Comparison of ENCODE assay signal across 7 cellular contexts in the genomic region with DNA sequence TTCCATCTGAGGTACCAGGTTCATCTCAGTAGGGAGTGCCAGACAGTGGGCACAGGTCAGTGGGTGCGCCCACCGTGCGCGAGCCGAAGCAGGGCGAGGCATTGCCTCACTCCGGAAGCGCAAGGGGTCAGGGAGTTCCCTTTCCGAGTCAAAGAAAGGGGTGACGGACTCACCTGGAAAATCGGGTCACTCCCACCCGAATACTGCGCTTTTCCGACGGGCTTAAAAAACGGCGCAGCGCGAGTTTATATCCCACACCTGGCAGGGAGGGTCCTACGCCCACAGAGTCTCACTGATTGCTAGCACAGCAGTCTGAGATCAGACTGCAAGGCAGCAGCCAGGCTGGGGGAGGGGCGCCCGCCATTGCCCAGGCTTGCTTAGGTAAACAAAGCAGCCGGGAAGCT.
DNase-seq lines count a peak whose midpoint lies in the region; ATAC-seq and TF ChIP-seq lines count a peak whose summit lies in the region.
"Not testable (repeated sequence)": the region's sequence is repeated elsewhere in the genome, so short reads cannot be mapped to it uniquely, and the experiment has no call there.

No MANE protein-coding gene starts in this region.

- WGBS in esophagus, 2 donors, result 55 to 89% methylated on average over 20 to 23 of the region's 23 CpGs

- not testable (repeated sequence) for H3K4me1 ChIP-seq in esophagus (ENCODE audit: control insufficient read depth in 2 of 2, insufficient read depth in 2 of 2, low read length in 1 of 2)

- H3K27ac ChIP-seq in KOPT-K1 (ENCODE audit: low read depth, low read length, poor library complexity, severe bottlenecking) (peak overlapping the region; percentile 53), esophagus (ENCODE audit: low read depth in 2 of 2, low read length in 1 of 2) (peak overlapping the region; percentile 34 to 71)

- peak overlapping the region; percentile 23 for H3K27ac Mint-ChIP-seq in osteocyte (ENCODE audit: unreplicated experiment)

- H3K36me3 ChIP-seq in KOPT-K1 (ENCODE audit: insufficient read depth, low read length); esophagus (ENCODE audit: control insufficient read depth in 2 of 2, insufficient read depth in 2 of 2, low read length in 1 of 2): not testable (repeated sequence)

- H3K4me3 Mint-ChIP-seq in osteocyte (ENCODE audit: unreplicated experiment), result peak overlapping the region; percentile 72

- not testable (repeated sequence) for ATAC-seq in left colon

- not testable (repeated sequence) for H3K36me3 Mint-ChIP-seq in osteocyte (ENCODE audit: unreplicated experiment)

- DNase-seq in DMS53 (lab: John Stamatoyannopoulos, UW), result peak; percentile 46
- DNase-seq in NCI-H345 (lab: John Stamatoyannopoulos, UW), result peak; percentile 35
- peak; percentile 35 for DNase-seq in SW480 (ENCODE audit: low spot score)
- DNase-seq in left colon, result peak; percentile 47 to 55
- not testable (repeated sequence) for DNase-seq in osteocyte (ENCODE audit: extremely low spot score, unreplicated experiment)

- not testable (repeated sequence) for H3K4me1 Mint-ChIP-seq in osteocyte (ENCODE audit: unreplicated experiment)

- H3K27me3 Mint-ChIP-seq in osteocyte (ENCODE audit: unreplicated experiment), result not testable (repeated sequence)

- H3K27me3 ChIP-seq in esophagus (ENCODE audit: control insufficient read depth in 1 of 2, insufficient read depth in 2 of 2, low read length in 2 of 2), result not testable (repeated sequence)

- not testable (repeated sequence) for TF ChIP-seq CTCF in osteocyte (IDR thresholded peaks at IDR 0.05)

- H3K4me3 ChIP-seq in esophagus (ENCODE audit: low read depth in 1 of 2, low read length in 2 of 2), result peak overlapping the region; percentile 19 to 27

- H3K9me3 Mint-ChIP-seq in osteocyte (ENCODE audit: unreplicated experiment), result not testable (repeated sequence)

- not testable (repeated sequence) for H3K9me3 ChIP-seq in KOPT-K1 (ENCODE audit: insufficient read depth, low read length, poor library complexity, severe bottlenecking); esophagus (ENCODE audit: control insufficient read depth in 2 of 2, insufficient read depth in 1 of 2, low read depth in 1 of 2, low read length in 1 of 2)

- intact Hi-C loops in left colon (cut with DNase I, micrococcal nuclease), result not testable (repeated sequence)
